In the genomic region with DNA sequence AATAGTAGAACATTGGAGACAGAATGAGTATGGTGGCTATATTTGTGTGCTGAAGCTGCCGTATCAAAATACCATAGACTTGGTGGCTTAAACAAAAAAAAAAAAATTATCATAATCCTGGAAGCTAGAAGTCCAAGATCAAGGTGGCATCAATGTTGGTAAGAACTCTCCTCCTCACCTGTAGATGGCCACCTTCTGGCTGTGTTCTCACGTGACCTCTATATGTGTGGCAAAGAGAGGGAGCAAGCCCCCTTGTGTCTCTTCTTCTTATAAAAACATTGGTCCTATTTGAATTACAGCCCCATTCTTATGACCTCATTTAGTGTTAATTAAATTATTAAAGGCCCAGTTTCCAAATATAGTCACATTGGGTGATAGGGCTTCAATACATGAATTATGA, we compare ENCODE assay signal across 19 cellular contexts.
DNase-seq lines count a peak whose midpoint lies in the region; ATAC-seq and TF ChIP-seq lines count a peak whose summit lies in the region.
"Had no signal": no experiment of that assay in that cellular context is flagged by ENCODE, and none has a peak within 500 bp of the region (broad histone marks: within the 10 kb centered on the region; RNA-seq: fewer than 3 reads in every experiment).

No MANE protein-coding gene starts in this region.

- no TSS peak for BruUV-seq in HCT116 (replicated peaks; lab: Mats Ljungman, UMichigan)

- TF ChIP-seq RAD21 in HCT116 (IDR thresholded peaks at IDR 0.05; ENCODE audit: low read depth) = no peak

- no peaks in the 10 kb centered on the region for H3K9me2 ChIP-seq in HCT116 (ENCODE audit: insufficient read depth)

- intact Hi-C loops in HCT116 (cut with micrococcal nuclease) = no loop called here

- H3K79me2 ChIP-seq in HCT116 (ENCODE audit: insufficient read depth, low read length) (no peaks in the 10 kb centered on the region), OCI-LY3 (ENCODE audit: low read length) (no peaks in the 10 kb centered on the region), smooth muscle cell (ENCODE audit: low read depth) (no peaks in the 10 kb centered on the region)

- H3K36me3 Mint-ChIP-seq in chondrocyte (ENCODE audit: low read depth) = no peaks in the 10 kb centered on the region
- H3K36me3 Mint-ChIP-seq: CD4-positive, alpha-beta memory T cell had no signal

- 96% methylated on average over 2 of the region's 2 CpGs for WGBS in smooth muscle cell (ENCODE audit: low lambda C conversion rate)

- no peaks in the 10 kb centered on the region for H3F3A ChIP-seq in smooth muscle cell (ENCODE audit: low read depth)

- H3K9me3 ChIP-seq in HCT116 (ENCODE audit: control insufficient read depth in 1 of 2, insufficient read depth in 1 of 2, low read depth in 1 of 2, low read length in 2 of 2) = no peaks in the 10 kb centered on the region
- no peaks in the 10 kb centered on the region for H3K9me3 ChIP-seq in OCI-LY3 (ENCODE audit: insufficient read depth, low read length)
- no peaks in the 10 kb centered on the region for H3K9me3 ChIP-seq in smooth muscle cell (replicated peaks; ENCODE audit: low read depth)
- H3K9me3 ChIP-seq: A549, HAP-1, SJSA1 had no signal

- POLR2A ChIA-PET in HCT116 (lab: Charles Lee) = no interaction called here

- RAD21 ChIA-PET in HCT116 (lab: Charles Lee; ENCODE audit: low non-redundant PET in 1 of 2, low total read pairs in 2 of 2, uncharacterized antibody in 2 of 2, unreplicated experiment in 2 of 2) = no interaction called here

- H2AFZ ChIP-seq in HCT116 (ENCODE audit: low read depth, low read length, poor library complexity, severe bottlenecking) = no peak overlapping the region
- no peak overlapping the region for H2AFZ ChIP-seq in OCI-LY3 (ENCODE audit: low read depth, low read length)
- H2AFZ ChIP-seq in smooth muscle cell (ENCODE audit: low read depth) = no peak overlapping the region
- H2AFZ ChIP-seq: PC-9 had no signal

- H3K9ac ChIP-seq in HCT116 (ENCODE audit: low read length) (no peak overlapping the region), OCI-LY3 (ENCODE audit: low read length) (no peak overlapping the region), smooth muscle cell (ENCODE audit: low read depth) (no peak overlapping the region)

- H3K4me2 ChIP-seq in HCT116 (ENCODE audit: low read length) (no peak overlapping the region), OCI-LY3 (ENCODE audit: low read length) (no peak overlapping the region), smooth muscle cell (no peak overlapping the region)
- H3K4me2 ChIP-seq: A549, PC-9 had no signal

- no peak for TF ChIP-seq POLR2A in HCT116 (IDR thresholded peaks at IDR 0.05; ENCODE audit: borderline replicate concordance, extremely low read depth, insufficient read depth, insufficient read length)

- no peak overlapping the region for H3K4me3 Mint-ChIP-seq in chondrocyte (ENCODE audit: unreplicated experiment)
- H3K4me3 Mint-ChIP-seq: CD4-positive, alpha-beta memory T cell; T-helper 1 cell treated with Interleukin-12 subunit alpha and Interleukin-12 subunit beta and Interleukin-4 antibody, amounts not matched to agents 30 μg/mL and 1 μg/mL, for 36 hours had no signal

- no peaks in the 10 kb centered on the region for H3K27me3 Mint-ChIP-seq in chondrocyte (ENCODE audit: low read depth)
- H3K27me3 Mint-ChIP-seq: CD4-positive, alpha-beta memory T cell had no signal

- no peaks in the 10 kb centered on the region for H3K9me3 Mint-ChIP-seq in chondrocyte (ENCODE audit: low read depth)

- peak; percentile 57; the same call in 1 of the 2 replicates for ATAC-seq in HCT116
- ATAC-seq: A549 had no signal

- TF ChIP-seq CTCF in C4-2B (conservative IDR thresholded peaks at IDR 0.05) (peak; percentile 16), HCT116 (IDR thresholded peaks at IDR 0.05 in 2 of 3, conservative IDR thresholded peaks at IDR 0.05 in 1 of 3; ENCODE audit: borderline replicate concordance in 1 of 3, insufficient read depth in 1 of 3, low read depth in 2 of 3, low read length in 2 of 3) (peak in 2 of 3 experiments; percentile 25 to 28; a peak in 2 of 6 replicates), OCI-LY3 (IDR thresholded peaks at IDR 0.05; ENCODE audit: low read depth, low read length) (peak; percentile 18; the same call in 1 of the 2 replicates), chondrocyte (IDR thresholded peaks at IDR 0.05) (peak; percentile 10), GM20000 (IDR thresholded peaks at IDR 0.05; ENCODE audit: extremely low read depth, missing control alignments) (no peak), smooth muscle cell (IDR thresholded peaks at IDR 0.05; ENCODE audit: borderline replicate concordance, insufficient read depth, poor library complexity, severe bottlenecking) (no peak)

- DNase-seq in HCT116 (ENCODE audit: low read depth, low spot score) (no peak), chondrocyte (ENCODE audit: low spot score) (no peak), GM20000 (ENCODE audit: low spot score) (no peak), smooth muscle cell (lab: John Stamatoyannopoulos, UW; ENCODE audit: unreplicated experiment) (no peak), DMS153 treated with DMSO at 0.1 percent for 48 hours (lab: John Stamatoyannopoulos, UW; ENCODE audit: unreplicated experiment) (no peak)
- no peak for DNase-seq in stimulated activated CD4-positive, alpha-beta T cell treated with anti-CD3 and anti-CD28 coated beads, Interleukin-15, amount 100 ng/mL, for 24 hours
- DNase-seq: CD4-positive, alpha-beta memory T cell; DMS79; NCI-H187; NCI-H2171; NCI-H446; NCI-H526 treated with DMSO at 0.1 percent for 48 hours; PC-9 had no signal

- H3K27ac Mint-ChIP-seq in chondrocyte (ENCODE audit: unreplicated experiment) = no peak overlapping the region
- H3K27ac Mint-ChIP-seq: CD4-positive, alpha-beta memory T cell; T-helper 1 cell treated with Interleukin-12 subunit alpha and Interleukin-12 subunit beta and Interleukin-4 antibody, amounts not matched to agents 30 μg/mL and 1 μg/mL, for 36 hours had no signal

- H3K27me3 ChIP-seq in HCT116 (ENCODE audit: insufficient read depth, low read length) = no peaks in the 10 kb centered on the region
- H3K27me3 ChIP-seq in OCI-LY3 (ENCODE audit: low read depth, low read length) = no peaks in the 10 kb centered on the region
- no peaks in the 10 kb centered on the region for H3K27me3 ChIP-seq in smooth muscle cell (ENCODE audit: low read depth)
- H3K27me3 ChIP-seq: SJSA1 had no signal

- no peaks in the 10 kb centered on the region for H3K4me1 ChIP-seq in HCT116 (ENCODE audit: control insufficient read depth in 1 of 2, insufficient read depth in 2 of 2, low read length in 2 of 2)
- peaks cover 2% of the 10 kb centered on the region for H3K4me1 ChIP-seq in OCI-LY3 (ENCODE audit: low read length)
- no peaks in the 10 kb centered on the region for H3K4me1 ChIP-seq in smooth muscle cell (ENCODE audit: low read depth)
- H3K4me1 ChIP-seq: A549, HAP-1, SJSA1 had no signal

- H3K4me1 Mint-ChIP-seq in chondrocyte (ENCODE audit: low read depth) = no peaks in the 10 kb centered on the region
- H3K4me1 Mint-ChIP-seq: CD4-positive, alpha-beta memory T cell had no signal

- H3K27ac ChIP-seq in C4-2B (no peak overlapping the region), HCT116 (ENCODE audit: low read depth, low read length) (no peak overlapping the region), OCI-LY3 (ENCODE audit: low read length) (no peak overlapping the region), smooth muscle cell (ENCODE audit: low read depth) (no peak overlapping the region)
- H3K27ac ChIP-seq: A549, PC-9, SJSA1 had no signal

- no peaks in the 10 kb centered on the region for H3K36me3 ChIP-seq in HCT116 (ENCODE audit: control insufficient read depth in 1 of 2, insufficient read depth in 2 of 2, low read length in 2 of 2)
- H3K36me3 ChIP-seq in OCI-LY3 (replicated peaks; ENCODE audit: low read depth, low read length) = no peaks in the 10 kb centered on the region
- H3K36me3 ChIP-seq in smooth muscle cell (ENCODE audit: low read depth) = no peaks in the 10 kb centered on the region
- H3K36me3 ChIP-seq: HAP-1, SJSA1 had no signal

- H3K4me3 ChIP-seq in HCT116 (replicated peaks in 1 of 2; ENCODE audit: low read depth in 1 of 2, low read length in 2 of 2) (no peak overlapping the region), OCI-LY3 (ENCODE audit: low read length) (no peak overlapping the region), smooth muscle cell (no peak overlapping the region)
- H3K4me3 ChIP-seq: A549, HAP-1, PC-9, SJSA1 had no signal

- CTCF ChIA-PET in HCT116 (lab: Charles Lee) = no interaction called here

- H4K20me1 ChIP-seq in HCT116 (ENCODE audit: insufficient read depth) = no peaks in the 10 kb centered on the region
- no peaks in the 10 kb centered on the region for H4K20me1 ChIP-seq in OCI-LY3 (ENCODE audit: insufficient read depth, low read length)
- H4K20me1 ChIP-seq in smooth muscle cell (ENCODE audit: low read depth) = no peaks in the 10 kb centered on the region

TF ChIP-seq in HCT116, 20 proteins besides CTCF, POLR2A, EP300 and RAD21:
- TF ChIP-seq, protein P1, sequence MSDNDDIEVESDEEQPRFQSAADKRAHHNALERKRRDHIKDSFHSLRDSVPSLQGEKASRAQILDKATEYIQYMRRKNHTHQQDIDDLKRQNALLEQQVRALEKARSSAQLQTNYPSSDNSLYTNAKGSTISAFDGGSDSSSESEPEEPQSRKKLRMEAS (IDR thresholded peaks at IDR 0.05) = no peak
- TF ChIP-seq, protein P2, sequence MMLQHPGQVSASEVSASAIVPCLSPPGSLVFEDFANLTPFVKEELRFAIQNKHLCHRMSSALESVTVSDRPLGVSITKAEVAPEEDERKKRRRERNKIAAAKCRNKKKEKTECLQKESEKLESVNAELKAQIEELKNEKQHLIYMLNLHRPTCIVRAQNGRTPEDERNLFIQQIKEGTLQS (IDR thresholded peaks at IDR 0.05) = no peak
- no peak for TF ChIP-seq EGR1 (IDR thresholded peaks at IDR 0.05; ENCODE audit: low read depth)

Comparison
In these comparisons a context has a peak if more than half of its experiments do, and no peak if none do; other contexts are left out.
1. CTCF ChIP-seq: peak in C4-2B (single experiment), HCT116 (2 of 3), OCI-LY3 (single experiment) and chondrocyte (single experiment); none in GM20000 (single experiment) and smooth muscle cell (single experiment).